ENCODE assay signal across 1 cellular context in the genomic region with DNA sequence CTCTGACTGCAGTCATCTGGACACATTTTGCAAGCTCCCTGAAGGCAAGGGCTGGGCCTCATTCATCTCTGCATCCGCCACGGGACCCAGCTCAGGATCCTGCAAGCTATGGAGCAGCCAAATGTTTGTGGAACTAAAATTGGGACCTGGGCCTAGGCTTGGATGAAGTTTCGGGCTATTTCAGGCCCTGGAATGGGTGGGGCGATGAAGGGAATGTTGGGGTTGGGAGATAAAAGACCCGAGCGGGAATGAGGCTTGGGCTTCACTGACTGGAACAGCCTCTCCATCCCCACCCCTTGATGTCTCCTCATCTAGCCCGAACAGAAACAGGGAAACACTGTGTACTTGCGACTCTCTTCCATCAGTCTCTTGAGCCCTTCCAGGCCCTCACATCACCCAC.
TF ChIP-seq lines count a peak whose summit lies in the region.

No MANE protein-coding gene starts in this region.

TF ChIP-seq in IMR-90, 13 proteins besides CTCF, POLR2A, EP300 and RAD21:
- TF ChIP-seq FOS (IDR thresholded peaks at IDR 0.05; ENCODE audit: low read depth, low read length) (no peak), MAFK (IDR thresholded peaks at IDR 0.05; ENCODE audit: low read depth, low read length) (no peak), CHD1 (IDR thresholded peaks at IDR 0.05; ENCODE audit: low read depth, low read length) (no peak), RCOR1 (IDR thresholded peaks at IDR 0.05; ENCODE audit: insufficient replicate concordance, low read length) (no peak), RFX5 (IDR thresholded peaks at IDR 0.05; ENCODE audit: low read depth, low read length) (no peak), SMC3 (IDR thresholded peaks at IDR 0.05; ENCODE audit: low read depth, low read length) (no peak)
- TF ChIP-seq, protein P1, sequence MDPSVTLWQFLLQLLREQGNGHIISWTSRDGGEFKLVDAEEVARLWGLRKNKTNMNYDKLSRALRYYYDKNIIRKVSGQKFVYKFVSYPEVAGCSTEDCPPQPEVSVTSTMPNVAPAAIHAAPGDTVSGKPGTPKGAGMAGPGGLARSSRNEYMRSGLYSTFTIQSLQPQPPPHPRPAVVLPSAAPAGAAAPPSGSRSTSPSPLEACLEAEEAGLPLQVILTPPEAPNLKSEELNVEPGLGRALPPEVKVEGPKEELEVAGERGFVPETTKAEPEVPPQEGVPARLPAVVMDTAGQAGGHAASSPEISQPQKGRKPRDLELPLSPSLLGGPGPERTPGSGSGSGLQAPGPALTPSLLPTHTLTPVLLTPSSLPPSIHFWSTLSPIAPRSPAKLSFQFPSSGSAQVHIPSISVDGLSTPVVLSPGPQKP (IDR thresholded peaks at IDR 0.05; ENCODE audit: borderline replicate concordance, low read depth, low read length): no peak
